Comparison of ENCODE assay signal across 8 cellular contexts in the genomic region with DNA sequence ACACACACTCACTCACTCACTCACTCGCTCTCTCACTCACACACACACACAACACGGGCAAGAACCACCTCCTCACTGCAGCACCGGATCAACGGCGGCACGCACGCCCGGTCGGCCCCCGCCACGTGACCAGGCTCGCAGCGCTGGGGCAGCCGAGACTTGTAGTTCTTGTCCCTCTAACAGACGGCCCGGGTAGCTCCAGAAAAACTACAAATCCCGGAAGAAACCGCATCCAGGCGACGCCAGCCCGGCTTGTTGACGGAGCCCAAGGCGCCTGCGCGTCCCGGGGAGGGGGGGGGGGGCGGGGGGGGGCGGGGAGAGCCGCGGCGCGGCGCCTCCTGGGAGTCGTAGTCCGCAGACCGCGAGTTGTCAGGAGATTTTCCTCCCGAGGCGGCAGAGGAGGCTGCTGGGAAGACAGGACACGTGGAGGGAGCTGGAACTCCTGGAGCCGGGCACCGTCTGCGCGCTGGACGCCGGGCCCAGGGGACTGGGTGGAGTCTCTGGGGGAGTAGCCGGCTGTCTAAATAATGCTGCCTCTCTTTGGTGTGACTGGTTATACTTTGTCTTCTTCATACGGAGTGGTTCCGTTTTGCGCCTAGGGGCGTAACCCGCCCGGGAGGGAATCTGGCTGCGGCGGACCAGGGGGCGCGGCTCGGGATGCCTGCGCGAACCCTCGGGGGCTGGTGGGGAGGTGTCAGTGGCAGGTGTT. TPM values are rescaled to one million over a fixed set of nuclear protein-coding genes. Genes with fewer than 3 reads are reported as not detected.
DNase-seq lines count a peak whose midpoint lies in the region; ATAC-seq and TF ChIP-seq lines count a peak whose summit lies in the region.

A gene with protein sequence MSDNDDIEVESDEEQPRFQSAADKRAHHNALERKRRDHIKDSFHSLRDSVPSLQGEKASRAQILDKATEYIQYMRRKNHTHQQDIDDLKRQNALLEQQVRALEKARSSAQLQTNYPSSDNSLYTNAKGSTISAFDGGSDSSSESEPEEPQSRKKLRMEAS (minus strand): TSS at position 77 of the 709 bp plus-strand sequence. CDS start 178 bp downstream, outside the sequence.

- peak; percentile 92 for DNase-seq in BJ (ENCODE audit: low read depth)
- DNase-seq in NCI-H69 (lab: John Stamatoyannopoulos, UW), result peak; percentile 100
- DNase-seq in activated CD4-positive, alpha-beta T cell treated with anti-CD3 and anti-CD28 coated beads, Interleukin-2, amount 50 U/mL, for 1 hour, result peak; percentile 97
- DNase-seq in dedifferentiated amniotic fluid mesenchymal stem cell (ENCODE audit: extremely low spot score), result peak; percentile 99
- peak; percentile 99 for DNase-seq in left kidney (ENCODE audit: low read depth, low spot score)
- DNase-seq in stimulated activated CD4-positive, alpha-beta T cell treated with anti-CD3 and anti-CD28 coated beads, Interleukin-2, amount 100 ng/mL, for 24 hours, result peak; percentile 96 to 98

- CTCF ChIA-PET in BJ (lab: Yijun Ruan, JAX), result interaction anchor here (1.3 kb wide), 1 partner anchor 14 kb away, joined by 4 read pairs; no protein-coding TSS in a partner anchor

- POLR2A ChIA-PET in BJ (lab: Charles Lee), result interaction anchor here (0.6 to 1.1 kb wide), 4 partner anchors 10 to 1386 kb away, joined by 3 to 18 read pairs (median 7); no protein-coding TSS in a partner anchor

- no peak for TF ChIP-seq CTCF in BJ (IDR thresholded peaks at IDR 0.05; ENCODE audit: insufficient read depth, low read depth, low read length)

- H3K27me3 ChIP-seq in BJ (ENCODE audit: control insufficient read depth, insufficient read depth, low read length), result no peaks in the 10 kb centered on the region

- H3K4me3 ChIP-seq in BJ (ENCODE audit: low read depth, low read length), result peak within 1 kb of the TSS; percentile 99

- no peaks in the 10 kb centered on the region; the same call in 1 of the 2 replicates for H3K36me3 ChIP-seq in BJ (ENCODE audit: control insufficient read depth, insufficient read depth, low read length)

- ATAC-seq in GM19324 (IDR thresholded peaks at IDR 0.05; ENCODE audit: low FRiP score, unreplicated experiment), result peak; percentile 87
- ATAC-seq in HG03469 (IDR thresholded peaks at IDR 0.05; ENCODE audit: unreplicated experiment), result peak; percentile 72

RNA-seq across cellular contexts. Expression of the gene that starts here (rescaled TPM):
- polyA plus RNA-seq in BJ (2011; rRNA removed), result 54.5 and 57.3 TPM in 2 replicates
- polyA minus RNA-seq in BJ (2011; rRNA and poly(A)+ RNA removed), result 39.6 and 59.4 TPM in 2 replicates

Comparison
In these comparisons a context has a peak if more than half of its experiments do, and no peak if none do; other contexts are left out.
1. Peak in every context shown above with its lines: DNase-seq, ATAC-seq and H3K4me3 ChIP-seq.